28 cellular contexts compared by ENCODE assay signal in genomic region chr4:93451954-93452353, GRCh38.
"Had no signal": no experiment of that assay in that cellular context is flagged by ENCODE, and none has a peak within 500 bp of the region (broad histone marks: within the 10 kb centered on the region; RNA-seq: fewer than 3 reads in every experiment).

No MANE protein-coding gene starts in this region.

- H3K79me2 ChIP-seq: hepatocyte had no signal

- H3K4me1 ChIP-seq: colonic mucosa, esophagus muscularis mucosa, esophagus squamous epithelium, foreskin keratinocyte, gastrocnemius medialis, gastroesophageal sphincter, heart left ventricle, heart right ventricle had no signal

- H3K36me3 ChIP-seq: colonic mucosa, esophagus muscularis mucosa, esophagus squamous epithelium, gastrocnemius medialis, gastroesophageal sphincter, heart left ventricle, heart right ventricle had no signal

- H3K4me3 ChIP-seq: colonic mucosa, coronary artery, dorsolateral prefrontal cortex, esophagus muscularis mucosa, esophagus squamous epithelium, gastrocnemius medialis, gastroesophageal sphincter, heart left ventricle, heart right ventricle, hepatocyte had no signal

- H3K4me2 ChIP-seq: hepatocyte had no signal

- FAIRE-seq: endometrium, endothelial cell of umbilical vein, frontal cortex had no signal

- H3K9me3 ChIP-seq: colonic mucosa, esophagus muscularis mucosa, esophagus squamous epithelium, gastrocnemius medialis, gastroesophageal sphincter, heart left ventricle, heart right ventricle had no signal

- H2AFZ ChIP-seq: hepatocyte had no signal

- H3K27me3 ChIP-seq: colonic mucosa, dorsolateral prefrontal cortex, esophagus muscularis mucosa, esophagus squamous epithelium, foreskin keratinocyte, gastrocnemius medialis, gastroesophageal sphincter, heart left ventricle, heart right ventricle, hepatocyte had no signal

- ATAC-seq: effector memory CD8-positive, alpha-beta T cell; esophagus mucosa; foreskin keratinocyte; gastrocnemius medialis; gastroesophageal sphincter; heart left ventricle; heart right ventricle had no signal

- H3K27ac ChIP-seq: colonic mucosa, coronary artery, dorsolateral prefrontal cortex, epithelial cell of prostate, esophagus muscularis mucosa, esophagus squamous epithelium, foreskin keratinocyte, gastrocnemius medialis, gastroesophageal sphincter, heart left ventricle, heart right ventricle, hepatocyte had no signal

- DNase-seq: colonic mucosa; cortex of kidney; dermis blood vessel endothelial cell; dorsolateral prefrontal cortex; effector CD4-positive, alpha-beta T cell; effector CD8-positive, alpha-beta T cell; effector memory CD4-positive, alpha-beta T cell; effector memory CD8-positive, alpha-beta T cell; endodermal cell; erythroblast; esophagus squamous epithelium; foreskin fibroblast; foreskin keratinocyte; foreskin melanocyte; gastrocnemius medialis; glutamatergic neuron; head of caudate nucleus; heart left ventricle; heart right ventricle had no signal
